Comparison of ENCODE assay signal across 8 cellular contexts in the genomic region with DNA sequence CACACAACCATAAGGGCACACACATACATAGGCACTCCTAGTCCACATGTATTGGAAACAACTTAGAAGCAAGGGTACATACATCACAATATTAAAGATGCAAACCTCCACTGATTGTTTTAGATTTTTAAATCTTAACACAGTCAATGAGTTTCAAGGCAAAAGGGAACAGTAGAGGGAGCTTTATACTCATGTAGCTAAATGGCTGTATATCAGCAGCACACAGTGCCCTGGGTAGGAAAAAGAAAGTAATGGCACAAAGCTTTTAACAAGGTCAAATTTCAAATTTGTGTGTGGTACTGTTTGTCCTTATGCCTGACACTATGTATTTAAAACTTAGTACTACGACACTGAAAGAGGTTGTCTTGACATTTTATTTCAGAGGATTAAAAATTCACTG.
DNase-seq lines count a peak whose midpoint lies in the region; ATAC-seq, FAIRE-seq and TF ChIP-seq lines count a peak whose summit lies in the region.

No MANE protein-coding gene starts in this region.

- TF ChIP-seq CTCF in right atrium auricular region (IDR thresholded peaks at IDR 0.05), result peak in 1 of 2 donors; percentile 69
- TF ChIP-seq CTCF in breast epithelium (IDR thresholded peaks at IDR 0.05), result peak in 2 of 3 donors; percentile 24 to 43
- peak; percentile 60 for TF ChIP-seq CTCF in HepG2 (CRISPR knock-in tag; IDR thresholded peaks at IDR 0.05)
- TF ChIP-seq CTCF in vagina (IDR thresholded peaks at IDR 0.05), result peak; percentile 10 to 34 (median 33)

- FAIRE-seq in HepG2 (lab: Jason Lieb, UNC), result no peak

- no peak for TF ChIP-seq RAD21 in HepG2 (CRISPR knock-in tag; IDR thresholded peaks at IDR 0.05)

- no peak overlapping the region for H3K4me3 ChIP-seq in right atrium auricular region
- no peak overlapping the region for H3K4me3 ChIP-seq in breast epithelium
- no peak overlapping the region for H3K4me3 ChIP-seq in HepG2 (replicated peaks in 1 of 3; ENCODE audit: insufficient read depth in 1 of 3, low read depth in 2 of 3, low read length in 3 of 3)
- no peak overlapping the region for H3K4me3 ChIP-seq in vagina
- no peak overlapping the region for H3K4me3 ChIP-seq in MG63

- TF ChIP-seq POLR2A in breast epithelium (IDR thresholded peaks at IDR 0.05) (no peak), HepG2 (IDR thresholded peaks at IDR 0.05; ENCODE audit: insufficient read depth in 1 of 2, low read depth in 2 of 2, low read length in 2 of 2) (no peak), vagina (IDR thresholded peaks at IDR 0.05) (no peak)

- intact Hi-C loops in Right ventricle myocardium superior (cut with DNase I), result loop anchor here (10.0 kb wide), 1 partner anchor 219 kb away; no protein-coding TSS in a partner anchor
- intact Hi-C loops in breast epithelium (cut with DNase I; ENCODE audit: low total_unique reads), result no loop called here
- intact Hi-C loops in HepG2 (cut with micrococcal nuclease; ENCODE audit: unreplicated experiment), result loop anchor here (1.0 kb wide), 1 partner anchor 221 kb away; no protein-coding TSS in a partner anchor
- intact Hi-C loops in vagina (cut with DNase I), result loop anchor here (10.0 kb wide), 1 partner anchor 209 kb away; no protein-coding TSS in a partner anchor

- H2AFZ ChIP-seq in HepG2 (ENCODE audit: low read length), result no peak overlapping the region

- no peaks in the 10 kb centered on the region for H3K9me3 ChIP-seq in right atrium auricular region
- H3K9me3 ChIP-seq in breast epithelium, result no peaks in the 10 kb centered on the region
- no peaks in the 10 kb centered on the region for H3K9me3 ChIP-seq in HepG2 (ENCODE audit: low read length)
- no peaks in the 10 kb centered on the region for H3K9me3 ChIP-seq in vagina
- no peaks in the 10 kb centered on the region for H3K9me3 ChIP-seq in MG63

- H3K27ac ChIP-seq in right atrium auricular region (no peak overlapping the region), breast epithelium (no peak overlapping the region), HepG2 (ENCODE audit: extremely low read length, insufficient read depth, low read length) (no peak overlapping the region), vagina (no peak overlapping the region)

- CTCF ChIA-PET in HepG2 (lab: Yijun Ruan, JAX; ENCODE audit: low intra/inter-chr PET ratio, low total read pairs), result interaction anchor here (1.6 kb wide), 1 partner anchor 221 kb away, joined by 6 read pairs; no protein-coding TSS in a partner anchor

- POLR2A ChIA-PET in HepG2 (lab: Yijun Ruan, JAX), result no interaction called here

- no peak overlapping the region for H3K4me2 ChIP-seq in HepG2 (ENCODE audit: low read depth, low read length)

- H4K20me1 ChIP-seq in HepG2 (ENCODE audit: insufficient read depth, low read length), result no peaks in the 10 kb centered on the region

- no TSS peak for BruUV-seq in HepG2 (replicated peaks; lab: Mats Ljungman, UMichigan)

- H3K36me3 ChIP-seq in right atrium auricular region (peaks cover 28% of the 10 kb centered on the region), breast epithelium (no peaks in the 10 kb centered on the region), HepG2 (replicated peaks in 1 of 2; ENCODE audit: control insufficient read depth in 1 of 2, insufficient read depth in 2 of 2, low read length in 2 of 2) (peaks cover 7 to 53% of the 10 kb centered on the region in 2 experiments; a peak in 4 of 5 replicates), vagina (peaks cover 0 to 37% of the 10 kb centered on the region in 2 donors), MG63 (peaks cover 17% of the 10 kb centered on the region)

- WGBS in HepG2 (ENCODE audit: low lambda C conversion rate), result 68% methylated on average over 1 of the region's 1 CpG

- in situ Hi-C loops in HepG2 (cut with HindIII; ENCODE audit: extremely low pct_ligation_motif_present, low pct_unique_long_range_greater_than_20kb), result no loop called here

- H3K9ac ChIP-seq in HepG2 (ENCODE audit: insufficient read depth, low read depth, low read length), result no peak overlapping the region

- H3K4me1 ChIP-seq in right atrium auricular region (no peaks in the 10 kb centered on the region), breast epithelium (no peaks in the 10 kb centered on the region), HepG2 (ENCODE audit: insufficient read depth, low read length) (no peaks in the 10 kb centered on the region), vagina (no peaks in the 10 kb centered on the region)

- DNase-seq in Right ventricle myocardium superior, result no peak
- no peak for DNase-seq in right atrium auricular region (ENCODE audit: low spot score)
- DNase-seq in NCI-H2227 (lab: John Stamatoyannopoulos, UW; ENCODE audit: unreplicated experiment), result peak; percentile 17
- DNase-seq in breast epithelium (ENCODE audit: low spot score in 2 of 2), result no peak
- DNase-seq in HepG2 (ENCODE audit: low spot score), result peak; percentile 21
- no peak for DNase-seq in vagina (ENCODE audit: extremely low spot score in 2 of 2)
- DNase-seq in NCI-H187 (lab: John Stamatoyannopoulos, UW), result no peak
- DNase-seq in MG63, result no peak

- H3K27me3 ChIP-seq in right atrium auricular region (no peaks in the 10 kb centered on the region), breast epithelium (no peaks in the 10 kb centered on the region), HepG2 (ENCODE audit: control insufficient read depth in 1 of 2, insufficient read depth in 2 of 2, low read length in 2 of 2) (no peaks in the 10 kb centered on the region), vagina (no peaks in the 10 kb centered on the region), MG63 (no peaks in the 10 kb centered on the region)

- no peak for TF ChIP-seq EP300 in HepG2 (IDR thresholded peaks at IDR 0.05; ENCODE audit: low read depth in 2 of 2, low read length in 2 of 2)
- no peak for TF ChIP-seq EP300 in HepG2 (CRISPR knock-in tag; IDR thresholded peaks at IDR 0.05; ENCODE audit: borderline replicate concordance)

- peak; percentile 75 for ATAC-seq in Right ventricle myocardium superior (ENCODE audit: poor library complexity)
- peak; percentile 75 for ATAC-seq in HepG2

- H3K79me2 ChIP-seq in HepG2 (ENCODE audit: insufficient read depth, low read length), result no peaks in the 10 kb centered on the region

TF ChIP-seq in HepG2, 621 proteins besides CTCF, POLR2A, EP300 and RAD21:
- no peak for TF ChIP-seq RFXAP (CRISPR knock-in tag; IDR thresholded peaks at IDR 0.05; ENCODE audit: borderline replicate concordance)
- peak; percentile 19; the same call in 1 of the 2 replicates for TF ChIP-seq SMC3 (IDR thresholded peaks at IDR 0.05; ENCODE audit: low read length)
- TF ChIP-seq STAG1 (CRISPR knock-in tag; IDR thresholded peaks at IDR 0.05), result peak; percentile 78
- TF ChIP-seq FOXA3 (CRISPR knock-in tag; IDR thresholded peaks at IDR 0.05), result no peak
- TF ChIP-seq TBX3 (IDR thresholded peaks at IDR 0.05; ENCODE audit: borderline replicate concordance), result no peak
- no peak for TF ChIP-seq THAP11 (CRISPR knock-in tag; IDR thresholded peaks at IDR 0.05)
TF ChIP-seq in HepG2: peak in this region for 2.

Comparison
In these comparisons a context has a peak if more than half of its experiments do, and no peak if none do; other contexts are left out.
1. DNase-seq: peak in NCI-H2227 (single experiment) and HepG2 (single experiment); none in Right ventricle myocardium superior (single experiment), right atrium auricular region (single experiment), breast epithelium (0 of 2), vagina (0 of 2), NCI-H187 (0 of 2) and MG63 (single experiment).